ENCODE assay signal across 8 cellular contexts in genomic region chr5:39283231-39283818, GRCh38.
A peak's percentile ranks its signal among the peaks of the same experiment; 100 is the strongest.
DNase-seq lines count a peak whose midpoint lies in the region; ATAC-seq, FAIRE-seq and TF ChIP-seq lines count a peak whose summit lies in the region.

No MANE protein-coding gene starts in this region.

- 13 to 23% (median 18%) methylated on average over 3 of the region's 3 CpGs for WGBS in adrenal gland, 4 donors
- WGBS in right cardiac atrium: 13% methylated on average over 3 of the region's 3 CpGs
- 5 to 9% (median 9%) methylated on average over 3 of the region's 3 CpGs for WGBS in small intestine, 3 donors
- WGBS in ovary, 3 donors: 18 to 32% (median 24%) methylated on average over 3 of the region's 3 CpGs

- no peak overlapping the region for H3K27ac ChIP-seq in DOHH2 (ENCODE audit: low read depth, low read length)
- no peak overlapping the region for H3K27ac ChIP-seq in adrenal gland
- H3K27ac ChIP-seq in right cardiac atrium (ENCODE audit: low read length): no peak overlapping the region
- H3K27ac ChIP-seq in small intestine (ENCODE audit: low read depth in 1 of 2, low read length in 1 of 2): no peak overlapping the region
- H3K27ac ChIP-seq in ovary: no peak overlapping the region

- H3K4me3 ChIP-seq in DOHH2 (ENCODE audit: low read length) (no peak overlapping the region), adrenal gland (no peak overlapping the region), right cardiac atrium (ENCODE audit: low read length) (no peak overlapping the region), small intestine (ENCODE audit: low read depth in 1 of 2, low read length in 2 of 2) (no peak overlapping the region), ovary (no peak overlapping the region)

- H3K4me2 ChIP-seq in DOHH2 (ENCODE audit: low read length): no peak overlapping the region

- intact Hi-C loops in adrenal gland (cut with DNase I) (loop anchor here in 1 of 2 donors (10.0 kb wide), 1 partner anchor 69 kb away; the partner anchor contains the start of gene FYB1), right cardiac atrium (cut with DNase I) (loop anchor here in 1 of 4 donors (10.0 kb wide), 2 partner anchors 69 to 289 kb away; partner anchors contain the start of gene FYB1), ovary (cut with DNase I) (no loop called here)

- H3K4me1 ChIP-seq in DOHH2 (ENCODE audit: control insufficient read depth, low read length) (no peaks in the 10 kb centered on the region), adrenal gland (replicated peaks in 1 of 2) (no peaks in the 10 kb centered on the region), right cardiac atrium (ENCODE audit: control insufficient read depth, insufficient read depth, low read length) (no peaks in the 10 kb centered on the region), small intestine (ENCODE audit: control insufficient read depth in 2 of 2, insufficient read depth in 1 of 2, low read depth in 1 of 2, low read length in 1 of 2) (no peaks in the 10 kb centered on the region), ovary (ENCODE audit: insufficient read depth) (no peaks in the 10 kb centered on the region)

- H3K27me3 ChIP-seq in DOHH2 (ENCODE audit: control insufficient read depth, low read length): no peaks in the 10 kb centered on the region
- peaks cover 5% of the 10 kb centered on the region for H3K27me3 ChIP-seq in adrenal gland
- no peaks in the 10 kb centered on the region for H3K27me3 ChIP-seq in right cardiac atrium (ENCODE audit: control insufficient read depth, insufficient read depth)
- H3K27me3 ChIP-seq in small intestine (ENCODE audit: control insufficient read depth in 2 of 2, insufficient read depth in 2 of 2, low read length in 2 of 2): no peaks in the 10 kb centered on the region
- no peaks in the 10 kb centered on the region for H3K27me3 ChIP-seq in ovary

- H3K36me3 ChIP-seq in DOHH2 (ENCODE audit: control insufficient read depth, low read length): no peaks in the 10 kb centered on the region
- no peaks in the 10 kb centered on the region for H3K36me3 ChIP-seq in adrenal gland (replicated peaks in 1 of 2)
- H3K36me3 ChIP-seq in small intestine (ENCODE audit: control insufficient read depth in 2 of 2, insufficient read depth in 2 of 2, low read length in 2 of 2): no peaks in the 10 kb centered on the region
- H3K36me3 ChIP-seq in ovary: no peaks in the 10 kb centered on the region

- peak; percentile 85 for ATAC-seq in GM21381 (IDR thresholded peaks at IDR 0.05; ENCODE audit: unreplicated experiment)
- peak; percentile 71 to 80 for ATAC-seq in right cardiac atrium

- no peaks in the 10 kb centered on the region for H4K20me1 ChIP-seq in DOHH2 (ENCODE audit: control insufficient read depth, insufficient read depth, low read depth, low read length)

- no peaks in the 10 kb centered on the region for H3K79me2 ChIP-seq in DOHH2 (ENCODE audit: control insufficient read depth, low read length)

- peak; percentile 75 for DNase-seq in HT-29 (ENCODE audit: low spot score)
- DNase-seq in SKM-1 treated with dmso at 0.1 percent for 144 hours (lab: John Stamatoyannopoulos, UW; ENCODE audit: unreplicated experiment): peak; percentile 69
- DNase-seq in adrenal gland: peak in 6 of 7 donors; percentile 36 to 57 (median 44)
- DNase-seq in right cardiac atrium: no peak
- DNase-seq in small intestine: peak; percentile 66
- no peak for DNase-seq in ovary

- H3K9me3 ChIP-seq in DOHH2 (ENCODE audit: control insufficient read depth, insufficient read depth, low read length) (no peaks in the 10 kb centered on the region; the same call in 1 of the 2 replicates), adrenal gland (replicated peaks in 1 of 3) (no peaks in the 10 kb centered on the region), right cardiac atrium (ENCODE audit: control insufficient read depth, low read length) (no peaks in the 10 kb centered on the region), small intestine (ENCODE audit: control insufficient read depth, low read depth) (no peaks in the 10 kb centered on the region), ovary (no peaks in the 10 kb centered on the region)

- TF ChIP-seq CTCF in DOHH2 (IDR thresholded peaks at IDR 0.05; ENCODE audit: low read depth, low read length, poor library complexity, severe bottlenecking) (peak; percentile 53), adrenal gland (IDR thresholded peaks at IDR 0.05) (peak; percentile 37 to 65 (median 62)), ovary (IDR thresholded peaks at IDR 0.05) (no peak)

- TF ChIP-seq EP300 in ovary (IDR thresholded peaks at IDR 0.05): no peak

- H3F3A ChIP-seq in DOHH2 (ENCODE audit: control insufficient read depth, insufficient read depth): no peaks in the 10 kb centered on the region

- no peak for FAIRE-seq in small intestine (lab: Jason Lieb, UNC)

- TF ChIP-seq POLR2A in adrenal gland (IDR thresholded peaks at IDR 0.05) (no peak), ovary (IDR thresholded peaks at IDR 0.05) (no peak)

- H3K9me2 ChIP-seq in DOHH2 (replicated peaks; ENCODE audit: control insufficient read depth, low read length): no peaks in the 10 kb centered on the region

Comparison
In these comparisons a context has a peak if more than half of its experiments do, and no peak if none do; other contexts are left out.
1. CTCF ChIP-seq: peak in DOHH2 (single experiment) and adrenal gland (6 of 6); none in ovary (0 of 3).
2. DNase-seq: peak in HT-29 (single experiment), SKM-1 treated with dmso at 0.1 percent for 144 hours (single experiment), adrenal gland (6 of 7) and small intestine (single experiment); none in right cardiac atrium (0 of 3) and ovary (0 of 5).